In genomic region chr2:12606472-12607000, GRCh38 we compare ENCODE assay signal across 13 cellular contexts.
DNase-seq lines count a peak whose midpoint lies in the region; ATAC-seq and TF ChIP-seq lines count a peak whose summit lies in the region.
"Had no signal": no experiment of that assay in that cellular context is flagged by ENCODE, and none has a peak within 500 bp of the region (broad histone marks: within the 10 kb centered on the region; RNA-seq: fewer than 3 reads in every experiment).

No MANE protein-coding gene starts in this region.

- TF ChIP-seq CTCF in WI38 (IDR thresholded peaks at IDR 0.05; ENCODE audit: low read depth, low read length): 0 out of 2 replicates have a peak, but pooled peaks have one; percentile 3

- ATAC-seq in left cardiac atrium: peak in 1 of 2 donors; percentile 94
- ATAC-seq in HG03521 (IDR thresholded peaks at IDR 0.05; ENCODE audit: unreplicated experiment): no peak
- ATAC-seq in HG02885 (IDR thresholded peaks at IDR 0.05; ENCODE audit: poor library complexity, unreplicated experiment): no peak
- ATAC-seq: GM12878 had no signal

- no peak overlapping the region for H3K4me3 ChIP-seq in WI38 (ENCODE audit: low read depth, low read length)
- H3K4me3 ChIP-seq: GM12878 had no signal

- intact Hi-C loops in left cardiac atrium (cut with DNase I): no loop called here

- DNase-seq in NCI-H510A treated with DMSO at 0.1 percent for 48 hours (lab: John Stamatoyannopoulos, UW) (peak; percentile 7), NCI-H510A (lab: John Stamatoyannopoulos, UW) (no peak), left cardiac atrium (peak; percentile 23), smooth muscle cell of the brain vasculature (ENCODE audit: low read depth, low spot score) (peak; percentile 51)
- DNase-seq in activated T-cell treated with anti-CD3 and anti-CD28 coated beads, Interleukin-2, amount 50 U/mL, for 48 hours: no peak
- DNase-seq: activated naive CD4-positive, alpha-beta T cell treated with anti-CD3 and anti-CD28 coated beads for 36 hours; glutamatergic neuron; NCI-H748 treated with DMSO at 0.1 percent for 48 hours; occipital lobe had no signal

Comparison
In these comparisons a context has a peak if more than half of its experiments do, and no peak if none do; other contexts are left out.
1. DNase-seq: peak in NCI-H510A treated with DMSO at 0.1 percent for 48 hours (single experiment), left cardiac atrium (single experiment) and smooth muscle cell of the brain vasculature (single experiment); none in NCI-H510A (single experiment) and activated T-cell treated with anti-CD3 and anti-CD28 coated beads, Interleukin-2, amount 50 U/mL, for 48 hours (0 of 2).